19 cellular contexts compared by ENCODE assay signal in the genomic region with DNA sequence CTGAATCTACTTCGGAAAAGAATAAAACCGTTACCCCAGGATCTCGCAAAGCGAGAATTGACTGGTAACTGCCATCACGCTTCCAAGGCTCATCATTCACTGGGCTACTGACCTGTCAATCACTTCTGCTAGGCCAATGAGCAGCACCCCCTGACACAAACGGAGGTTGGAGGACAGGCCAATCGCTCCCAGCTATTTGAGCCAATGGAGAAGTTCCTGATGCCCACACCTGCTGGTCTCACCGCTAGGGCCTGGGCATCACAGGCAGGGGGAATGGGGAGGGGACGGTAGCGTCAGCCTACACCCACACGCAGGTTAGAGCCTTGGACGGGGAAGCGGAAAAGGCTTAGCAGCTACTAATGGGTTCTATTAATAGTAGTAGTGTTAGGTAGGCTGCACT. TPM values are rescaled to one million over a fixed set of nuclear protein-coding genes. Genes with fewer than 3 reads are reported as not detected.
"Had no signal": no experiment of that assay in that cellular context is flagged by ENCODE, and none has a peak within 500 bp of the region (broad histone marks: within the 10 kb centered on the region; RNA-seq: fewer than 3 reads in every experiment).

No MANE protein-coding gene starts in this region.

- H3K27me3 ChIP-seq: ascending aorta, breast epithelium, neural progenitor cell, pancreas, thyroid gland had no signal

- H3K9me3 Mint-ChIP-seq: dendritic cell treated with granulocyte-macrophage colony-stimulating factor and Interleukin-4, amounts not matched to agents 40 ng/mL and 50 ng/mL, for 4 days; neural progenitor cell; stimulated activated effector memory CD8-positive, alpha-beta T cell treated with anti-CD3 and anti-CD28 coated beads, Interleukin-12 subunit alpha, Interleukin-12 subunit beta, amount 100 ng/mL, for 72 hours had no signal

- H2AFZ ChIP-seq: neural progenitor cell had no signal

- H3K4me1 ChIP-seq: ascending aorta, breast epithelium, foreskin keratinocyte, pancreas had no signal

- H3K4me3 ChIP-seq: ascending aorta, breast epithelium, lung, neural progenitor cell, pancreas, thyroid gland had no signal

- FAIRE-seq: pancreas, urothelium cell line had no signal

- H3K4me2 ChIP-seq: neural progenitor cell had no signal

- H3K36me3 ChIP-seq: ascending aorta, breast epithelium, neural progenitor cell, pancreas, thyroid gland had no signal

- H3K27ac ChIP-seq: ascending aorta, breast epithelium, foreskin keratinocyte, neural progenitor cell, pancreas, thyroid gland had no signal

- DNase-seq: activated naive CD4-positive, alpha-beta T cell treated with Interleukin-2 at 50 U/mL for 16 hours; effector memory CD4-positive, alpha-beta T cell; foreskin keratinocyte; glutamatergic neuron; hypothalamus; islet precursor cell; midbrain; pancreas; retina; T-helper 9 cell; thyroid gland had no signal

- H3K4me3 Mint-ChIP-seq: dendritic cell treated with granulocyte-macrophage colony-stimulating factor and Interleukin-4, amounts not matched to agents 40 ng/mL and 50 ng/mL, for 4 days; neural progenitor cell; stimulated activated effector memory CD8-positive, alpha-beta T cell treated with anti-CD3 and anti-CD28 coated beads, Interleukin-12 subunit alpha, Interleukin-12 subunit beta, amount 100 ng/mL, for 72 hours had no signal

- H3K27ac Mint-ChIP-seq: dendritic cell treated with granulocyte-macrophage colony-stimulating factor and Interleukin-4, amounts not matched to agents 40 ng/mL and 50 ng/mL, for 4 days; neural progenitor cell; stimulated activated effector memory CD8-positive, alpha-beta T cell treated with anti-CD3 and anti-CD28 coated beads, Interleukin-12 subunit alpha, Interleukin-12 subunit beta, amount 100 ng/mL, for 72 hours had no signal

- H3K36me3 Mint-ChIP-seq: neural progenitor cell; stimulated activated effector memory CD8-positive, alpha-beta T cell treated with anti-CD3 and anti-CD28 coated beads, Interleukin-12 subunit alpha, Interleukin-12 subunit beta, amount 100 ng/mL, for 72 hours had no signal

- H3K9ac ChIP-seq: neural progenitor cell had no signal

- H3K9me3 ChIP-seq: ascending aorta, breast epithelium, pancreas, thyroid gland had no signal

- ATAC-seq: activated CD4-positive, CD25-positive, alpha-beta regulatory T cell treated with anti-CD3 and anti-CD28 coated beads, Interleukin-2, amount 50 U/mL, for 24 hours; foreskin keratinocyte; pancreas; stimulated activated effector memory CD8-positive, alpha-beta T cell treated with anti-CD3 and anti-CD28 coated beads, Interleukin-12 subunit alpha, Interleukin-12 subunit beta, amount 100 ng/mL, for 72 hours had no signal

RNA-seq across cellular contexts. Expression of gene CHST1, which starts 56.7 kb away (rescaled TPM):
- total RNA-seq: foreskin keratinocyte had no signal
- polyA plus RNA-seq: foreskin keratinocyte had no signal
